1 cellular context compared by ENCODE assay signal in the genomic region with DNA sequence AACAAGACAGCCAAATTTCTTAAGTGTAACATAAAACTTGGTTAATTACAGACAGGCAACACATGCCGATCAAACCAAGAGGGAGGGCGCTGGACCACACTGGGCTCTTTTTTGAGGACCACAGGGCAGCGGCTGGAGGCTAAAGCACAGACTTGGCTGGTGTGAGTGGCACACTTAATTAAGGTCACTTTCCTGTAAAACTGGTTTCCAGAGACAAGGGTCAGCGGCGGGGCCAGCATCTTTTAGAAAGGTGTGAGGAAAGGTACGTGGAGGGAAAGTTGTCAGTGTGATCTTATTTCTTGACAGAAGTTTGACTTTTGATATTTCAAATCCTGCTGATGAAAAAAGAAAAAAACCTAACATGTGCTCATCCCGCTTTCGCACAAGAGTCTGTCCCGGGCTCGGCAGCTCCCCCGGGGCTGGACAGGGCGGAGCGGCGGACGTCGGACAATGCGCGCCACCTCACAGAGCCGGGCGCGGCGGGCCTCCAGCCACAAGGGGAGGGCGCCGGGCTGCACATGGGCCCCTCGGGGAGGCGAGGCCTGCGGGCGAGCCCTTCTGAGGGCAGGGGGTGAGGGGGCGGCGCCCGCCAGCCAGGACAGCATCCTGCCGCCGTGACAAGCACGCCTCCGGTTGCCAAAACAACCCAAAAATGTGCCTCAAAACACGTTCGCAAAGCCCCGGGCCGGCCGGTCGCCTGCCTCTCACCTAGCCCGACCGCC.
TF ChIP-seq lines count a peak whose summit lies in the region.

No MANE protein-coding gene starts in this region.

TF ChIP-seq in K562, 482 proteins besides CTCF, POLR2A, EP300 and RAD21 (continued from another document and continues in another):
- TF ChIP-seq STAG1 (CRISPR knock-in tag; IDR thresholded peaks at IDR 0.05; ENCODE audit: borderline replicate concordance) (no peak), ZNF77 (CRISPR knock-in tag; IDR thresholded peaks at IDR 0.05) (no peak), TAF9B (IDR thresholded peaks at IDR 0.05; ENCODE audit: partially characterized antibody) (no peak), ZNF324 (CRISPR knock-in tag; IDR thresholded peaks at IDR 0.05) (no peak), NFE2 (IDR thresholded peaks at IDR 0.05; ENCODE audit: low read depth) (no peak), ZFP1 (CRISPR knock-in tag; IDR thresholded peaks at IDR 0.05) (no peak), SLC30A9 (CRISPR knock-in tag; IDR thresholded peaks at IDR 0.05) (no peak), KLF1 (tag; IDR thresholded peaks at IDR 0.05) (no peak), NR2C2 (CRISPR knock-in tag; IDR thresholded peaks at IDR 0.05) (no peak), NR2C2 (tag; IDR thresholded peaks at IDR 0.05) (peak; percentile 24; the same call in 1 of the 2 replicates), CBX8 (IDR thresholded peaks at IDR 0.05; ENCODE audit: borderline replicate concordance, extremely low read depth, low read depth, low read length, poor library complexity, severe bottlenecking) (no peak), PHTF2 (CRISPR knock-in tag; IDR thresholded peaks at IDR 0.05) (no peak), HMGN3 (IDR thresholded peaks at IDR 0.05; ENCODE audit: borderline replicate concordance, extremely low read depth, insufficient read length, low read depth, low read length) (peak; percentile 6), CCNT2 (IDR thresholded peaks at IDR 0.05; ENCODE audit: borderline replicate concordance, extremely low read depth, insufficient read length, low read depth, low read length) (no peak), ZNF212 (CRISPR knock-in tag; IDR thresholded peaks at IDR 0.05) (no peak), GATA2 (CRISPR knock-in tag; IDR thresholded peaks at IDR 0.05) (no peak), NONO (IDR thresholded peaks at IDR 0.05; ENCODE audit: low read depth in 2 of 2, low read length in 1 of 2) (peak in 1 of 2 experiments; percentile 38; a peak in 1 of 4 replicates), ZBTB17 (CRISPR knock-in tag; IDR thresholded peaks at IDR 0.05) (0 out of 2 replicates have a peak, but pooled peaks have one; percentile 18), TEAD2 (tag; IDR thresholded peaks at IDR 0.05) (no peak), GTF2E2 (tag; IDR thresholded peaks at IDR 0.05) (no peak), ZNF76 (CRISPR knock-in tag; IDR thresholded peaks at IDR 0.05; ENCODE audit: borderline replicate concordance) (no peak), MTA2 (IDR thresholded peaks at IDR 0.05; ENCODE audit: low read depth) (no peak), NR2C1 (IDR thresholded peaks at IDR 0.05) (no peak), NR2C1 (tag; IDR thresholded peaks at IDR 0.05) (no peak), ZNF12 (CRISPR knock-in tag; IDR thresholded peaks at IDR 0.05) (peak; percentile 77; the same call in 1 of the 2 replicates)
- TF ChIP-seq, protein P1, sequence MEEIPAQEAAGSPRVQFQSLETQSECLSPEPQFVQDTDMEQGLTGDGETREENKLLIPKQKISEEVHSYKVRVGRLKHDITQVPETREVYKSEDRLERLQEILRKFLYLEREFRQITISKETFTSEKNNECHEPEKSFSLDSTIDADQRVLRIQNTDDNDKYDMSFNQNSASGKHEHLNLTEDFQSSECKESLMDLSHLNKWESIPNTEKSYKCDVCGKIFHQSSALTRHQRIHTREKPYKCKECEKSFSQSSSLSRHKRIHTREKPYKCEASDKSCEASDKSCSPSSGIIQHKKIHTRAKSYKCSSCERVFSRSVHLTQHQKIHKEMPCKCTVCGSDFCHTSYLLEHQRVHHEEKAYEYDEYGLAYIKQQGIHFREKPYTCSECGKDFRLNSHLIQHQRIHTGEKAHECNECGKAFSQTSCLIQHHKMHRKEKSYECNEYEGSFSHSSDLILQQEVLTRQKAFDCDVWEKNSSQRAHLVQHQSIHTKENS (CRISPR knock-in tag; IDR thresholded peaks at IDR 0.05) = no peak
- TF ChIP-seq, protein P2, sequence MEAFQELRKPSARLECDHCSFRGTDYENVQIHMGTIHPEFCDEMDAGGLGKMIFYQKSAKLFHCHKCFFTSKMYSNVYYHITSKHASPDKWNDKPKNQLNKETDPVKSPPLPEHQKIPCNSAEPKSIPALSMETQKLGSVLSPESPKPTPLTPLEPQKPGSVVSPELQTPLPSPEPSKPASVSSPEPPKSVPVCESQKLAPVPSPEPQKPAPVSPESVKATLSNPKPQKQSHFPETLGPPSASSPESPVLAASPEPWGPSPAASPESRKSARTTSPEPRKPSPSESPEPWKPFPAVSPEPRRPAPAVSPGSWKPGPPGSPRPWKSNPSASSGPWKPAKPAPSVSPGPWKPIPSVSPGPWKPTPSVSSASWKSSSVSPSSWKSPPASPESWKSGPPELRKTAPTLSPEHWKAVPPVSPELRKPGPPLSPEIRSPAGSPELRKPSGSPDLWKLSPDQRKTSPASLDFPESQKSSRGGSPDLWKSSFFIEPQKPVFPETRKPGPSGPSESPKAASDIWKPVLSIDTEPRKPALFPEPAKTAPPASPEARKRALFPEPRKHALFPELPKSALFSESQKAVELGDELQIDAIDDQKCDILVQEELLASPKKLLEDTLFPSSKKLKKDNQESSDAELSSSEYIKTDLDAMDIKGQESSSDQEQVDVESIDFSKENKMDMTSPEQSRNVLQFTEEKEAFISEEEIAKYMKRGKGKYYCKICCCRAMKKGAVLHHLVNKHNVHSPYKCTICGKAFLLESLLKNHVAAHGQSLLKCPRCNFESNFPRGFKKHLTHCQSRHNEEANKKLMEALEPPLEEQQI (IDR thresholded peaks at IDR 0.05) = no peak
- TF ChIP-seq, protein P3, sequence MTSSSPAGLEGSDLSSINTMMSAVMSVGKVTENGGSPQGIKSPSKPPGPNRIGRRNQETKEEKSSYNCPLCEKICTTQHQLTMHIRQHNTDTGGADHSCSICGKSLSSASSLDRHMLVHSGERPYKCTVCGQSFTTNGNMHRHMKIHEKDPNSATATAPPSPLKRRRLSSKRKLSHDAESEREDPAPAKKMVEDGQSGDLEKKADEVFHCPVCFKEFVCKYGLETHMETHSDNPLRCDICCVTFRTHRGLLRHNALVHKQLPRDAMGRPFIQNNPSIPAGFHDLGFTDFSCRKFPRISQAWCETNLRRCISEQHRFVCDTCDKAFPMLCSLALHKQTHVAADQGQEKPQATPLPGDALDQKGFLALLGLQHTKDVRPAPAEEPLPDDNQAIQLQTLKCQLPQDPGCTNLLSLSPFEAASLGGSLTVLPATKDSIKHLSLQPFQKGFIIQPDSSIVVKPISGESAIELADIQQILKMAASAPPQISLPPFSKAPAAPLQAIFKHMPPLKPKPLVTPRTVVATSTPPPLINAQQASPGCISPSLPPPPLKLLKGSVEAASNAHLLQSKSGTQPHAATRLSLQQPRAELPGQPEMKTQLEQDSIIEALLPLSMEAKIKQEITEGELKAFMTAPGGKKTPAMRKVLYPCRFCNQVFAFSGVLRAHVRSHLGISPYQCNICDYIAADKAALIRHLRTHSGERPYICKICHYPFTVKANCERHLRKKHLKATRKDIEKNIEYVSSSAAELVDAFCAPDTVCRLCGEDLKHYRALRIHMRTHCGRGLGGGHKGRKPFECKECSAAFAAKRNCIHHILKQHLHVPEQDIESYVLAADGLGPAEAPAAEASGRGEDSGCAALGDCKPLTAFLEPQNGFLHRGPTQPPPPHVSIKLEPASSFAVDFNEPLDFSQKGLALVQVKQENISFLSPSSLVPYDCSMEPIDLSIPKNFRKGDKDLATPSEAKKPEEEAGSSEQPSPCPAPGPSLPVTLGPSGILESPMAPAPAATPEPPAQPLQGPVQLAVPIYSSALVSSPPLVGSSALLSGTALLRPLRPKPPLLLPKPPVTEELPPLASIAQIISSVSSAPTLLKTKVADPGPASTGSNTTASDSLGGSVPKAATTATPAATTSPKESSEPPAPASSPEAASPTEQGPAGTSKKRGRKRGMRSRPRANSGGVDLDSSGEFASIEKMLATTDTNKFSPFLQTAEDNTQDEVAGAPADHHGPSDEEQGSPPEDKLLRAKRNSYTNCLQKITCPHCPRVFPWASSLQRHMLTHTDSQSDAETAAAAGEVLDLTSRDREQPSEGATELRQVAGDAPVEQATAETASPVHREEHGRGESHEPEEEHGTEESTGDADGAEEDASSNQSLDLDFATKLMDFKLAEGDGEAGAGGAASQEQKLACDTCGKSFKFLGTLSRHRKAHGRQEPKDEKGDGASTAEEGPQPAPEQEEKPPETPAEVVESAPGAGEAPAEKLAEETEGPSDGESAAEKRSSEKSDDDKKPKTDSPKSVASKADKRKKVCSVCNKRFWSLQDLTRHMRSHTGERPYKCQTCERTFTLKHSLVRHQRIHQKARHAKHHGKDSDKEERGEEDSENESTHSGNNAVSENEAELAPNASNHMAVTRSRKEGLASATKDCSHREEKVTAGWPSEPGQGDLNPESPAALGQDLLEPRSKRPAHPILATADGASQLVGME (CRISPR knock-in tag; IDR thresholded peaks at IDR 0.05) = no peak
- TF ChIP-seq, protein P4, sequence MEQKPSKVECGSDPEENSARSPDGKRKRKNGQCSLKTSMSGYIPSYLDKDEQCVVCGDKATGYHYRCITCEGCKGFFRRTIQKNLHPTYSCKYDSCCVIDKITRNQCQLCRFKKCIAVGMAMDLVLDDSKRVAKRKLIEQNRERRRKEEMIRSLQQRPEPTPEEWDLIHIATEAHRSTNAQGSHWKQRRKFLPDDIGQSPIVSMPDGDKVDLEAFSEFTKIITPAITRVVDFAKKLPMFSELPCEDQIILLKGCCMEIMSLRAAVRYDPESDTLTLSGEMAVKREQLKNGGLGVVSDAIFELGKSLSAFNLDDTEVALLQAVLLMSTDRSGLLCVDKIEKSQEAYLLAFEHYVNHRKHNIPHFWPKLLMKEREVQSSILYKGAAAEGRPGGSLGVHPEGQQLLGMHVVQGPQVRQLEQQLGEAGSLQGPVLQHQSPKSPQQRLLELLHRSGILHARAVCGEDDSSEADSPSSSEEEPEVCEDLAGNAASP (IDR thresholded peaks at IDR 0.05) = no peak
- TF ChIP-seq, protein P5, sequence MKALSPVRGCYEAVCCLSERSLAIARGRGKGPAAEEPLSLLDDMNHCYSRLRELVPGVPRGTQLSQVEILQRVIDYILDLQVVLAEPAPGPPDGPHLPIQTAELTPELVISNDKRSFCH (CRISPR knock-in tag; IDR thresholded peaks at IDR 0.05) = no peak
- TF ChIP-seq, protein P5 (tag; IDR thresholded peaks at IDR 0.05) = 0 out of 2 replicates have a peak, but pooled peaks have one; percentile 30
- TF ChIP-seq, protein P6, sequence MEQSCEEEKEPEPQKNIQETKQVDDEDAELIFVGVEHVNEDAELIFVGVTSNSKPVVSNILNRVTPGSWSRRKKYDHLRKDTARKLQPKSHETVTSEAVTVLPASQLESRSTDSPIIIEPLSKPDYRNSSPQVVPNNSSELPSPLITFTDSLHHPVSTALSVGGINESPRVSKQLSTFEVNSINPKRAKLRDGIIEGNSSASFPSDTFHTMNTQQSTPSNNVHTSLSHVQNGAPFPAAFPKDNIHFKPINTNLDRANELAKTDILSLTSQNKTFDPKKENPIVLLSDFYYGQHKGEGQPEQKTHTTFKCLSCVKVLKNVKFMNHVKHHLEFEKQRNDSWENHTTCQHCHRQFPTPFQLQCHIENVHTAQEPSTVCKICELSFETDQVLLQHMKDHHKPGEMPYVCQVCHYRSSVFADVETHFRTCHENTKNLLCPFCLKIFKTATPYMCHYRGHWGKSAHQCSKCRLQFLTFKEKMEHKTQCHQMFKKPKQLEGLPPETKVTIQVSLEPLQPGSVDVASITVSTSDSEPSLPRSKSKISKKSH (CRISPR knock-in tag; IDR thresholded peaks at IDR 0.05) = no peak
- TF ChIP-seq, protein P7, sequence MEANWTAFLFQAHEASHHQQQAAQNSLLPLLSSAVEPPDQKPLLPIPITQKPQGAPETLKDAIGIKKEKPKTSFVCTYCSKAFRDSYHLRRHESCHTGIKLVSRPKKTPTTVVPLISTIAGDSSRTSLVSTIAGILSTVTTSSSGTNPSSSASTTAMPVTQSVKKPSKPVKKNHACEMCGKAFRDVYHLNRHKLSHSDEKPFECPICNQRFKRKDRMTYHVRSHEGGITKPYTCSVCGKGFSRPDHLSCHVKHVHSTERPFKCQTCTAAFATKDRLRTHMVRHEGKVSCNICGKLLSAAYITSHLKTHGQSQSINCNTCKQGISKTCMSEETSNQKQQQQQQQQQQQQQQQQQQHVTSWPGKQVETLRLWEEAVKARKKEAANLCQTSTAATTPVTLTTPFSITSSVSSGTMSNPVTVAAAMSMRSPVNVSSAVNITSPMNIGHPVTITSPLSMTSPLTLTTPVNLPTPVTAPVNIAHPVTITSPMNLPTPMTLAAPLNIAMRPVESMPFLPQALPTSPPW (CRISPR knock-in tag; IDR thresholded peaks at IDR 0.05) = peak; percentile 61
- TF ChIP-seq, protein P8, sequence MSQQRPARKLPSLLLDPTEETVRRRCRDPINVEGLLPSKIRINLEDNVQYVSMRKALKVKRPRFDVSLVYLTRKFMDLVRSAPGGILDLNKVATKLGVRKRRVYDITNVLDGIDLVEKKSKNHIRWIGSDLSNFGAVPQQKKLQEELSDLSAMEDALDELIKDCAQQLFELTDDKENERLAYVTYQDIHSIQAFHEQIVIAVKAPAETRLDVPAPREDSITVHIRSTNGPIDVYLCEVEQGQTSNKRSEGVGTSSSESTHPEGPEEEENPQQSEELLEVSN (IDR thresholded peaks at IDR 0.05; ENCODE audit: borderline replicate concordance in 1 of 2, extremely low read depth in 1 of 2, insufficient read depth in 1 of 2, insufficient read length in 1 of 2, low read depth in 1 of 2, low read length in 1 of 2, poor library complexity in 1 of 2, severe bottlenecking in 1 of 2) = peak; percentile 78 to 91
- TF ChIP-seq, protein P9, sequence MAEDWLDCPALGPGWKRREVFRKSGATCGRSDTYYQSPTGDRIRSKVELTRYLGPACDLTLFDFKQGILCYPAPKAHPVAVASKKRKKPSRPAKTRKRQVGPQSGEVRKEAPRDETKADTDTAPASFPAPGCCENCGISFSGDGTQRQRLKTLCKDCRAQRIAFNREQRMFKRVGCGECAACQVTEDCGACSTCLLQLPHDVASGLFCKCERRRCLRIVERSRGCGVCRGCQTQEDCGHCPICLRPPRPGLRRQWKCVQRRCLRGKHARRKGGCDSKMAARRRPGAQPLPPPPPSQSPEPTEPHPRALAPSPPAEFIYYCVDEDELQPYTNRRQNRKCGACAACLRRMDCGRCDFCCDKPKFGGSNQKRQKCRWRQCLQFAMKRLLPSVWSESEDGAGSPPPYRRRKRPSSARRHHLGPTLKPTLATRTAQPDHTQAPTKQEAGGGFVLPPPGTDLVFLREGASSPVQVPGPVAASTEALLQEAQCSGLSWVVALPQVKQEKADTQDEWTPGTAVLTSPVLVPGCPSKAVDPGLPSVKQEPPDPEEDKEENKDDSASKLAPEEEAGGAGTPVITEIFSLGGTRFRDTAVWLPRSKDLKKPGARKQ (CRISPR knock-in tag; IDR thresholded peaks at IDR 0.05) = peak; percentile 79; the same call in 1 of the 2 replicates
